Comparison of ENCODE assay signal across 14 cellular contexts in genomic region chr2:231470246-231470900, GRCh38. TPM values are rescaled to one million over a fixed set of nuclear protein-coding genes. Genes with fewer than 3 reads are reported as not detected.
"Had no signal": no experiment of that assay in that cellular context is flagged by ENCODE, and none has a peak within 500 bp of the region (broad histone marks: within the 10 kb centered on the region; RNA-seq: fewer than 3 reads in every experiment).

No MANE protein-coding gene starts in this region.

- H3K36me3 Mint-ChIP-seq: activated naive CD4-positive, alpha-beta T cell treated with anti-CD3 and anti-CD28 coated beads, Interleukin-2, amount 50 U/mL, for 72 hours had no signal

- H3K27ac Mint-ChIP-seq: activated naive CD4-positive, alpha-beta T cell treated with anti-CD3 and anti-CD28 coated beads, Interleukin-2, amount 50 U/mL, for 72 hours; activated T-cell treated with anti-CD3 and anti-CD28 coated beads, Interleukin-2, amount 50 U/mL, for 24 hours had no signal

- H3K9me3 Mint-ChIP-seq: activated naive CD4-positive, alpha-beta T cell treated with anti-CD3 and anti-CD28 coated beads, Interleukin-2, amount 50 U/mL, for 72 hours; activated T-cell treated with anti-CD3 and anti-CD28 coated beads, Interleukin-2, amount 50 U/mL, for 24 hours had no signal

- H2AFZ ChIP-seq: hepatocyte had no signal

- H3K36me3 ChIP-seq: left ventricle myocardium inferior, sigmoid colon had no signal

- H3K4me3 ChIP-seq: hepatocyte, left ventricle myocardium inferior, sigmoid colon had no signal

- H3K27ac ChIP-seq: hepatocyte, left ventricle myocardium inferior, sigmoid colon had no signal

- H3K9me3 ChIP-seq: left ventricle myocardium inferior, sigmoid colon had no signal

- ATAC-seq: activated naive CD4-positive, alpha-beta T cell treated with anti-CD3 and anti-CD28 coated beads, Interleukin-2, amount 50 U/mL, for 72 hours; esophagus mucosa had no signal

- H3K4me2 ChIP-seq: hepatocyte had no signal

- H3K4me3 Mint-ChIP-seq: activated T-cell treated with anti-CD3 and anti-CD28 coated beads, Interleukin-2, amount 50 U/mL, for 24 hours had no signal

- DNase-seq: activated CD4-positive, alpha-beta T cell treated with anti-CD3 and anti-CD28 coated beads, Interleukin-2, amount 50 U/mL, for 1 hour; activated T-cell treated with anti-CD3 and anti-CD28 coated beads, Interleukin-2, amount 50 U/mL, for 24 hours; left ventricle myocardium inferior; sigmoid colon; stimulated activated CD4-positive, alpha-beta T cell treated with anti-CD3 and anti-CD28 coated beads, Interleukin-1b, Interleukin-23, amount 100 ng/mL, for 48 hours; T-helper 2 cell had no signal

- H3K27me3 Mint-ChIP-seq: activated T-cell treated with anti-CD3 and anti-CD28 coated beads, Interleukin-2, amount 50 U/mL, for 24 hours had no signal

- H3K27me3 ChIP-seq: hepatocyte, sigmoid colon had no signal

RNA-seq across cellular contexts. Expression of gene NMUR1, which starts 59.9 kb away (rescaled TPM):
- total RNA-seq: activated naive CD4-positive, alpha-beta T cell treated with anti-CD3 and anti-CD28 coated beads, Interleukin-2, amount 50 U/mL, for 72 hours; fibroblast of villous mesenchyme; glomerular endothelial cell; osteocyte had no signal
- polyA plus RNA-seq: keratinocyte, neural cell had no signal
